ENCODE assay signal across 8 cellular contexts in genomic region chr2:86194751-86195054, GRCh38. TPM values are rescaled to one million over a fixed set of nuclear protein-coding genes. Genes with fewer than 3 reads are reported as not detected.
DNase-seq lines count a peak whose midpoint lies in the region; ATAC-seq and TF ChIP-seq lines count a peak whose summit lies in the region.

No MANE protein-coding gene starts in this region.

- TF ChIP-seq CTCF in VCaP (conservative IDR thresholded peaks at IDR 0.05), result no peak
- TF ChIP-seq CTCF in heart left ventricle (IDR thresholded peaks at IDR 0.05), result no peak
- TF ChIP-seq CTCF in psoas muscle (IDR thresholded peaks at IDR 0.05), result no peak
- TF ChIP-seq CTCF in omental fat pad (IDR thresholded peaks at IDR 0.05), result no peak

- H3K9me3 ChIP-seq in heart left ventricle, result no peaks in the 10 kb centered on the region
- no peaks in the 10 kb centered on the region for H3K9me3 ChIP-seq in psoas muscle

- H3K27ac ChIP-seq in VCaP, result peak overlapping the region; percentile 97
- H3K27ac ChIP-seq in heart left ventricle, result peak overlapping the region; percentile 11 to 100 (median 98)
- peak overlapping the region; percentile 100 for H3K27ac ChIP-seq in psoas muscle

- no peak for TF ChIP-seq POLR2A in heart left ventricle (IDR thresholded peaks at IDR 0.05)

- H3K4me1 ChIP-seq in heart left ventricle (peaks cover 0 to 66% (median 50%) of the 10 kb centered on the region in 12 donors), psoas muscle (peaks cover 56% of the 10 kb centered on the region)

- ATAC-seq in heart left ventricle (no peak), psoas muscle (no peak), HG03457 (IDR thresholded peaks at IDR 0.05; ENCODE audit: unreplicated experiment) (no peak), GM21515 (IDR thresholded peaks at IDR 0.05; ENCODE audit: unreplicated experiment) (no peak), omental fat pad (ENCODE audit: low FRiP score) (no peak)

- no peaks in the 10 kb centered on the region for H3K27me3 ChIP-seq in heart left ventricle
- H3K27me3 ChIP-seq in psoas muscle (ENCODE audit: insufficient read depth in 3 of 3, low read length in 2 of 3), result no peaks in the 10 kb centered on the region

- H3K4me3 ChIP-seq in heart left ventricle, result peak overlapping the region; percentile 65 to 98 (median 85)
- peak overlapping the region; percentile 94 for H3K4me3 ChIP-seq in psoas muscle

- WGBS in heart left ventricle, 4 donors, result 0 to 1% (median 1%) methylated on average over 17 of the region's 17 CpGs
- 0% methylated on average over 17 of the region's 17 CpGs for WGBS in psoas muscle, 3 donors

- H3K36me3 ChIP-seq in heart left ventricle (peaks cover 0 to 19% (median 7%) of the 10 kb centered on the region in 9 donors), psoas muscle (ENCODE audit: insufficient read depth in 1 of 2, low read depth in 1 of 2) (peaks cover 0 to 13% of the 10 kb centered on the region in 2 donors)

- intact Hi-C loops in heart left ventricle (cut with DNase I) (loop anchor here in 5 of 10 donors (5.0 to 10.0 kb wide), 3 partner anchors 248 to 430 kb away; partner anchors contain the start of genes KDM3A (in 4 of the 5) and RNF103 (in 1 of the 5)), psoas muscle (cut with DNase I) (no loop called here)

- DNase-seq in SHP77 treated with DMSO at 0.1 percent for 48 hours (lab: John Stamatoyannopoulos, UW) (peak; percentile 92), SHP77 (lab: John Stamatoyannopoulos, UW) (no peak), heart left ventricle (peak in 2 of 5 donors; percentile 98), psoas muscle (no peak), omental fat pad (ENCODE audit: low spot score) (no peak)

RNA-seq across cellular contexts. Expression of gene IMMT, which starts 0.6 kb away (rescaled TPM):
- total RNA-seq in heart left ventricle (100 to 1,000 TPM; 180 to 315 (median 231) TPM), psoas muscle (100 to 1,000 TPM; 141 to 272 (median 167) TPM), omental fat pad (10 to 100 TPM; 52.2 to 64.7 (median 58.7) TPM)
- polyA plus RNA-seq in heart left ventricle (100 to 1,000 TPM in 1 of 2 donors, 10 to 100 TPM in 1; 62.0 to 169 TPM), psoas muscle (100 to 1,000 TPM; 132 to 185 (median 148) TPM)

RNA-seq across cellular contexts. Expression of gene MRPL35, which starts 4.6 kb away (rescaled TPM):
- total RNA-seq in heart left ventricle (100 to 1,000 TPM in 3 of 9 donors, 10 to 100 TPM in 6; 32.8 to 159 (median 79.3) TPM), psoas muscle (10 to 100 TPM; 39.7 to 67.4 (median 47.9) TPM), omental fat pad (10 to 100 TPM; 19.3 to 29.8 (median 23.2) TPM)
- polyA plus RNA-seq in heart left ventricle (10 to 100 TPM; 51.6 to 90.5 TPM), psoas muscle (10 to 100 TPM; 46.3 to 94.7 (median 65.8) TPM)
